28 cellular contexts compared by ENCODE assay signal in the genomic region with DNA sequence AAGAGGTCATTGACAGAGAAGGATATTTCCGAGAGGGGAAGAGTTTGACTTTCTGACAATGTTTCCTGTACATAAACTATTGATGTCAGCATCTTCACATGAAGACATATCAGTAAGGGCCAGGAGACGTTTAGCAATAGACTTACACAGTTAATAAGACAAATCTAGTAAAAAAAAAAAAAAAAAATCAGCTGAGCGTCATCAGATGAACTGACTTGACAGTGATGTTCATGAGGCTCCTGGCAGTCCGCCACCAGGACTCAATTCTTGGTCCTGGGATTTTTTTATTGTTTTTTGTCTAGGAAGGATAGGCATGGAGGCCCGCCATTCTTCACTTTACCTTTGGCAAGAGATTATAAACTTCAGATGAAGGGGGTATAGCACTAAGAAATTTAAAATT.
"Had no signal": no experiment of that assay in that cellular context is flagged by ENCODE, and none has a peak within 500 bp of the region (broad histone marks: within the 10 kb centered on the region; RNA-seq: fewer than 3 reads in every experiment).

No MANE protein-coding gene starts in this region.

- H3K4me1 ChIP-seq: colonic mucosa, foreskin keratinocyte, gastrocnemius medialis, lower lobe of right lung had no signal

- H3K36me3 ChIP-seq: colonic mucosa had no signal

- H3K27ac Mint-ChIP-seq: dendritic cell treated with granulocyte-macrophage colony-stimulating factor and Interleukin-4, amounts not matched to agents 40 ng/mL and 50 ng/mL, for 4 days; effector memory CD8-positive, alpha-beta T cell; endodermal cell; mesothelial cell of epicardium; naive B cell had no signal

- H3K27me3 Mint-ChIP-seq: dendritic cell treated with granulocyte-macrophage colony-stimulating factor and Interleukin-4, amounts not matched to agents 40 ng/mL and 50 ng/mL, for 4 days; effector memory CD8-positive, alpha-beta T cell; naive B cell had no signal

- H3K9me3 ChIP-seq: colonic mucosa, esophagus squamous epithelium, gastrocnemius medialis, heart right ventricle, left ventricle myocardium inferior, lower lobe of right lung, mucosa of descending colon had no signal

- H3K4me3 Mint-ChIP-seq: dendritic cell treated with granulocyte-macrophage colony-stimulating factor and Interleukin-4, amounts not matched to agents 40 ng/mL and 50 ng/mL, for 4 days; effector memory CD8-positive, alpha-beta T cell; endodermal cell; mesothelial cell of epicardium; naive B cell had no signal

- H3K4me3 ChIP-seq: colonic mucosa, esophagus squamous epithelium, gastrocnemius medialis, heart right ventricle, left ventricle myocardium inferior, lower lobe of right lung, mucosa of descending colon had no signal

- H3K4me1 Mint-ChIP-seq: mesothelial cell of epicardium had no signal

- H3K27ac ChIP-seq: colonic mucosa, epithelial cell of prostate, esophagus squamous epithelium, foreskin keratinocyte, gastrocnemius medialis, heart right ventricle, left ventricle myocardium inferior, lower lobe of right lung had no signal

- DNase-seq: colonic mucosa; cortex of kidney; effector CD8-positive, alpha-beta T cell; effector memory CD8-positive, alpha-beta T cell; erythroblast; esophagus squamous epithelium; foreskin keratinocyte; gastrocnemius medialis; glutamatergic neuron; head of caudate nucleus; heart right ventricle; hippocampal formation; islet precursor cell; kidney; kidney glomerular epithelial cell; left colon; left ventricle myocardium inferior; lower lobe of right lung; mesenchymal stem cell; mucosa of descending colon; naive B cell had no signal

- H3K27me3 ChIP-seq: colonic mucosa, esophagus squamous epithelium, foreskin keratinocyte, gastrocnemius medialis, heart right ventricle had no signal

- H3K9me3 Mint-ChIP-seq: dendritic cell treated with granulocyte-macrophage colony-stimulating factor and Interleukin-4, amounts not matched to agents 40 ng/mL and 50 ng/mL, for 4 days; effector memory CD8-positive, alpha-beta T cell; endodermal cell; mesothelial cell of epicardium; naive B cell had no signal

- ATAC-seq: effector memory CD8-positive, alpha-beta T cell; esophagus mucosa; foreskin keratinocyte; gastrocnemius medialis; heart right ventricle; left colon; left lobe of liver; lower lobe of right lung; mucosa of descending colon had no signal

- FAIRE-seq: endometrium, kidney had no signal
